In the genomic region with DNA sequence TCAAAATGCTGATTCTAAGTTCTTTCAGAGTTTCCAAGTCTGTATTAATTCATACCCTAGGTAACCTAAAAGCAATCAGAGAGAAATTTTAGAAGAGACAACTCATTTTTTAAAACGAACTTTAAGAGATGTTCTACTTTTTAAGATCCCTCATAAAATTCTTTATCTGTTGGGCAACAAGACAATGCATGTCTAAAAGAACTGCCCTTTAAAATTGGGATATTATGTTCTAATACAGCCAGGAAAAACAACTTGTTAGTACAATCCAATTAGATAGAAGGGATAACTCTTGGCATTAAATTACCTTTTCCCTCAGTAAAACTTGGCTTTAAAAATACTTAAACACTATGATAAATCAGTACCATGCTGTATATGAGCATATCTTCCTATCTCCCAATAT, we compare ENCODE assay signal across 24 cellular contexts. TPM values are rescaled to one million over a fixed set of nuclear protein-coding genes. Genes with fewer than 3 reads are reported as not detected.
DNase-seq lines count a peak whose midpoint lies in the region; ATAC-seq, FAIRE-seq and TF ChIP-seq lines count a peak whose summit lies in the region.
"Had no signal": no experiment of that assay in that cellular context is flagged by ENCODE, and none has a peak within 500 bp of the region (broad histone marks: within the 10 kb centered on the region; RNA-seq: fewer than 3 reads in every experiment).

No MANE protein-coding gene starts in this region.

- H3K9me2 ChIP-seq in SU-DHL-6 (replicated peaks; ENCODE audit: insufficient read depth, low read length) (no peaks in the 10 kb centered on the region), hepatocyte (replicated peaks; ENCODE audit: insufficient read depth) (no peaks in the 10 kb centered on the region)

- no peaks in the 10 kb centered on the region for H3F3A ChIP-seq in SU-DHL-6 (ENCODE audit: insufficient read depth)

- peak overlapping the region; percentile 13 for H3K27ac ChIP-seq in left ventricle myocardium inferior (replicated peaks)
- H3K27ac ChIP-seq in right cardiac atrium (ENCODE audit: low read length): no peak overlapping the region
- no peak overlapping the region for H3K27ac ChIP-seq in SU-DHL-6 (ENCODE audit: low read depth, low read length)
- no peak overlapping the region for H3K27ac ChIP-seq in hepatocyte
- H3K27ac ChIP-seq: SJCRH30 had no signal

- H3K27me3 ChIP-seq in left ventricle myocardium inferior (ENCODE audit: low read depth) (no peaks in the 10 kb centered on the region), right cardiac atrium (ENCODE audit: control insufficient read depth, insufficient read depth) (no peaks in the 10 kb centered on the region), SU-DHL-6 (ENCODE audit: low read length) (no peaks in the 10 kb centered on the region), hepatocyte (no peaks in the 10 kb centered on the region)
- H3K27me3 ChIP-seq: pancreas, SJCRH30, testis had no signal

- ATAC-seq in right cardiac atrium: no peak
- no peak for ATAC-seq in HG03039 (IDR thresholded peaks at IDR 0.05; ENCODE audit: unreplicated experiment)
- ATAC-seq in GM18498 (IDR thresholded peaks at IDR 0.05; ENCODE audit: unreplicated experiment): no peak
- ATAC-seq in GM19455 (IDR thresholded peaks at IDR 0.05; ENCODE audit: unreplicated experiment): no peak
- ATAC-seq: activated CD8-positive, alpha-beta memory T cell treated with anti-CD3 and anti-CD28 coated beads, Interleukin-2, amount 10 ng/mL, durations not matched to agents 7 days and 5 days; activated T-cell treated with anti-CD3 and anti-CD28 coated beads, Interleukin-2, amount 50 U/mL, for 4 hours; CD8-positive, alpha-beta T cell; pancreas had no signal

- intact Hi-C loops in left ventricle myocardium inferior (cut with micrococcal nuclease): no loop called here
- intact Hi-C loops in right cardiac atrium (cut with DNase I): no loop called here

- no peak overlapping the region for H3K4me3 ChIP-seq in left ventricle myocardium inferior
- no peak overlapping the region for H3K4me3 ChIP-seq in right cardiac atrium (ENCODE audit: low read length)
- H3K4me3 ChIP-seq in SU-DHL-6 (ENCODE audit: insufficient read depth, low read length, poor library complexity, severe bottlenecking): no peak overlapping the region
- no peak overlapping the region for H3K4me3 ChIP-seq in hepatocyte
- H3K4me3 ChIP-seq: pancreas, SJCRH30, testis had no signal

- H2AFZ ChIP-seq in SU-DHL-6 (ENCODE audit: low read depth, low read length, severe bottlenecking): no peak overlapping the region
- H2AFZ ChIP-seq in hepatocyte: no peak overlapping the region

- TF ChIP-seq CTCF in left ventricle myocardium inferior (IDR thresholded peaks at IDR 0.05; ENCODE audit: borderline replicate concordance): no peak
- TF ChIP-seq CTCF in SU-DHL-6 (IDR thresholded peaks at IDR 0.05; ENCODE audit: insufficient read depth, low read length, poor library complexity, severe bottlenecking): no peak
- TF ChIP-seq CTCF in hepatocyte (IDR thresholded peaks at IDR 0.05; ENCODE audit: poor library complexity): no peak

- H3K4me2 ChIP-seq in SU-DHL-6 (ENCODE audit: low read depth, low read length, poor library complexity, severe bottlenecking): peak overlapping the region; percentile 44
- peak overlapping the region; percentile 9 for H3K4me2 ChIP-seq in hepatocyte

- H4K20me1 ChIP-seq in SU-DHL-6 (ENCODE audit: low read depth, low read length): peaks cover 11% of the 10 kb centered on the region; the same call in 1 of the 2 replicates
- peaks cover 43% of the 10 kb centered on the region for H4K20me1 ChIP-seq in hepatocyte (ENCODE audit: insufficient read depth, poor library complexity, severe bottlenecking)

- H3K79me2 ChIP-seq in SU-DHL-6 (ENCODE audit: insufficient read depth, low read length) (peaks cover 72% of the 10 kb centered on the region), hepatocyte (peaks cover 97% of the 10 kb centered on the region)

- TF ChIP-seq POLR2A in GM12892 (IDR thresholded peaks at IDR 0.05; ENCODE audit: low read depth, low read length): no peak

- H3K36me3 ChIP-seq in left ventricle myocardium inferior: no peaks in the 10 kb centered on the region
- no peaks in the 10 kb centered on the region; the same call in 1 of the 2 replicates for H3K36me3 ChIP-seq in SU-DHL-6 (ENCODE audit: low read length)
- H3K36me3 ChIP-seq in hepatocyte (replicated peaks; ENCODE audit: insufficient read depth, low read depth): no peaks in the 10 kb centered on the region
- H3K36me3 ChIP-seq: pancreas had no signal

- peaks cover 18% of the 10 kb centered on the region for H3K9me3 ChIP-seq in left ventricle myocardium inferior (replicated peaks)
- no peaks in the 10 kb centered on the region for H3K9me3 ChIP-seq in right cardiac atrium (ENCODE audit: control insufficient read depth, low read length)
- peaks cover 5% of the 10 kb centered on the region; the same call in 1 of the 2 replicates for H3K9me3 ChIP-seq in SU-DHL-6 (ENCODE audit: insufficient read depth, low read length)
- H3K9me3 ChIP-seq in hepatocyte (ENCODE audit: low read depth): peaks cover 5% of the 10 kb centered on the region
- H3K9me3 ChIP-seq: pancreas, testis had no signal

- DNase-seq in left ventricle myocardium inferior (no peak), right cardiac atrium (no peak), hepatocyte (ENCODE audit: low spot score) (no peak), GM12892 (ENCODE audit: insufficient read length) (no peak)
- DNase-seq: 8988T; activated CD4-positive, alpha-beta T cell treated with anti-CD3 and anti-CD28 coated beads, Interleukin-2, amount 50 U/mL, for 4 hours; activated CD8-positive, alpha-beta memory T cell treated with anti-CD3 and anti-CD28 coated beads, Interleukin-2, amount 10 ng/mL, durations not matched to agents 7 days and 5 days; activated naive CD4-positive, alpha-beta T cell; activated T-cell treated with anti-CD3 and anti-CD28 coated beads, Interleukin-2, amount 50 U/mL, for 4 hours; CD8-positive, alpha-beta T cell; foreskin melanocyte; NCI-H1092; NCI-H1694; NCI-H748 treated with DMSO at 0.1 percent for 48 hours; pancreas; SJCRH30; small intestine; stimulated activated naive CD4-positive, alpha-beta T cell; testis had no signal

- FAIRE-seq in GM12892 (lab: Jason Lieb, UNC): no peak
- FAIRE-seq: RCC 7860 had no signal

- no peak overlapping the region for H3K9ac ChIP-seq in SU-DHL-6 (ENCODE audit: low read length)

- peaks cover 78% of the 10 kb centered on the region for H3K4me1 ChIP-seq in left ventricle myocardium inferior
- H3K4me1 ChIP-seq in right cardiac atrium (ENCODE audit: control insufficient read depth, insufficient read depth, low read length): peaks cover 4% of the 10 kb centered on the region
- H3K4me1 ChIP-seq in hepatocyte (ENCODE audit: insufficient read depth): peaks cover 33% of the 10 kb centered on the region

- 45% methylated on average over 1 of the region's 1 CpG for WGBS in right cardiac atrium
- WGBS in hepatocyte (ENCODE audit: low lambda C conversion rate, missing lambda C conversion rate): 25% methylated on average over 1 of the region's 1 CpG

RNA-seq across cellular contexts. Expression of a gene that starts 15.6 kb away (rescaled TPM):
- total RNA-seq in left ventricle myocardium inferior (22.1 TPM), right cardiac atrium (10 to 100 TPM; 22.7 to 30.4 (median 25.9) TPM), hepatocyte (64.3 and 111 TPM in 2 replicates)
- polyA plus RNA-seq in right cardiac atrium (6.8 TPM), hepatocyte (19.8 and 20.0 TPM in 2 replicates)
- polyA plus RNA-seq in GM12892 (2012; ENCODE audit: missing spikeins): 21.2 TPM
